Comparison of ENCODE assay signal across 8 cellular contexts in the genomic region with DNA sequence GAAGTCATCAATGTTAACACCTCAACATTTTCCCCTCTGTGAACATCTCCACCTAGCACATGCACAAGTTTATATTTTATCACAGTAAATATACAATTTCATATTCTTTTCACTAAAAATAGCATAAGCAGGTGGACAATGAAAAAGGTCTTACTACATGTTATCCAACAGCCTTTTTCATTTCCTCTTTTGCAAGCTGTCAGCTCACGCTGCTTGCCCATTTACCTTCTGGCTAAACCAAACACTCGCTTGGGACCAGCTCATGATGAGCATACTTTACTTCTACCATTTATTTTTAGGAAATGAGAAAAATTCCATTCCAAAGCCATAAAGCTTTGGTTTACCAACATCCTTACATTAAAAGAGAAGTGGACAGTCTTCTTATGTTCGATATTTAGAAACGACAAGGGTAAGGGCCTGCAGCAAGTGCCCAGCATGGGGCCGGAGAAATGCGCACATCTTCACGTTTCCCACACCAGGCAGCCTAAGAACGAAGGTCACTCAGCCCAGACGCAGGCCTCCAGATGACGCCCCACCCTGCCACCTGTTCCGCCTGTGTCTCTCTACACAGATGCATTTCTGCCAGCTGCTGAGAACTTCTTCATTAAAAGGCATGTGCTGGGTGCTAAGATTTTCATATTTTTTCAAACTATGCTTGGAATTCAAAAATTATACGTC. TPM values are rescaled to one million over a fixed set of nuclear protein-coding genes. Genes with fewer than 3 reads are reported as not detected.
DNase-seq lines count a peak whose midpoint lies in the region; ATAC-seq lines count a peak whose summit lies in the region.

No MANE protein-coding gene starts in this region.

- peak; percentile 92 for DNase-seq in DMS 273 (lab: John Stamatoyannopoulos, UW; ENCODE audit: unreplicated experiment)
- peak; percentile 63 to 64 for DNase-seq in NOMO-1 (lab: John Stamatoyannopoulos, UW; ENCODE audit: unreplicated experiment in 2 of 2)
- no peak for DNase-seq in immature natural killer cell
- no peak for DNase-seq in RKO (ENCODE audit: low spot score)
- no peak for DNase-seq in effector CD8-positive, alpha-beta T cell (lab: John Stamatoyannopoulos, UW)
- DNase-seq in ACHN: no peak

- peaks cover 17 to 55% (median 22%) of the 10 kb centered on the region in 3 donors for H3K36me3 Mint-ChIP-seq in immature natural killer cell

- ATAC-seq in GM21526 (IDR thresholded peaks at IDR 0.05; ENCODE audit: low FRiP score, unreplicated experiment) (peak; percentile 41), GM19035 (IDR thresholded peaks at IDR 0.05; ENCODE audit: unreplicated experiment) (no peak)

- H3K27me3 Mint-ChIP-seq in immature natural killer cell (ENCODE audit: low read depth in 3 of 3): peaks cover 0 to 5% (median 0%) of the 10 kb centered on the region in 3 donors

- H3K4me3 Mint-ChIP-seq in immature natural killer cell: peak overlapping the region in 1 of 5 donors; percentile 29

- no peaks in the 10 kb centered on the region for H3K9me3 Mint-ChIP-seq in immature natural killer cell

- in situ Hi-C loops in ACHN (cut with HindIII; ENCODE audit: low pct_ligation_motif_present, low pct_unique_long_range_greater_than_20kb, low sequenced_read_pairs): no loop called here

- peaks cover 20 to 39% of the 10 kb centered on the region in 2 donors for H3K4me1 Mint-ChIP-seq in immature natural killer cell

- peak overlapping the region in 5 of 6 donors; percentile 30 to 84 (median 70) for H3K27ac Mint-ChIP-seq in immature natural killer cell

RNA-seq across cellular contexts. Expression of a gene that starts 13.9 kb away (rescaled TPM):
- 10 to 100 TPM in 1 of 3 donors, 1 to 10 TPM in 2; 2.4 to 11.1 (median 4.9) TPM for polyA plus RNA-seq in immature natural killer cell

Comparison
In these comparisons a context has a peak if more than half of its experiments do, and no peak if none do; other contexts are left out.
1. DNase-seq: peak in DMS 273 (single experiment) and NOMO-1 (2 of 2); none in immature natural killer cell (0 of 3), RKO (single experiment), effector CD8-positive, alpha-beta T cell (single experiment) and ACHN (single experiment).